ENCODE assay signal across 24 cellular contexts in genomic region chr1:25381041-25381440, GRCh38. TPM values are rescaled to one million over a fixed set of nuclear protein-coding genes. Genes with fewer than 3 reads are reported as not detected.
DNase-seq lines count a peak whose midpoint lies in the region; ATAC-seq, FAIRE-seq and TF ChIP-seq lines count a peak whose summit lies in the region.
"Had no signal": no experiment of that assay in that cellular context is flagged by ENCODE, and none has a peak within 500 bp of the region (broad histone marks: within the 10 kb centered on the region; RNA-seq: fewer than 3 reads in every experiment).

No MANE protein-coding gene starts in this region.

- H3K9ac ChIP-seq in IMR-90 (ENCODE audit: low read depth, low read length): no peak overlapping the region
- H3K9ac ChIP-seq: BLaER1 had no signal

- BruUV-seq in IMR-90 (replicated peaks; lab: Mats Ljungman, UMichigan): no TSS peak

- H4K8ac ChIP-seq in IMR-90 (ENCODE audit: low read depth in 2 of 2, low read length in 2 of 2): no peak overlapping the region

- H3K4me2 ChIP-seq in IMR-90 (ENCODE audit: low read depth, low read length): no peak overlapping the region
- H3K4me2 ChIP-seq: BLaER1 had no signal

- dilution Hi-C loops in IMR-90 (cut with HindIII; ENCODE audit: low sequenced_read_pairs, unreplicated experiment): no loop called here

- no peak overlapping the region for H2BK20ac ChIP-seq in IMR-90 (ENCODE audit: low read depth, low read length)

- no peak for TF ChIP-seq POLR2A in IMR-90 (IDR thresholded peaks at IDR 0.05; ENCODE audit: low read depth, low read length)

- no peak overlapping the region for H3K14ac ChIP-seq in IMR-90 (replicated peaks; ENCODE audit: low read depth, low read length)

- H3K27me3 ChIP-seq in IMR-90 (ENCODE audit: control insufficient read depth, insufficient read depth, low read length) (no peaks in the 10 kb centered on the region), small intestine (ENCODE audit: control insufficient read depth in 2 of 2, insufficient read depth in 2 of 2, low read length in 2 of 2) (no peaks in the 10 kb centered on the region)
- H3K27me3 ChIP-seq: BE2C, BLaER1 had no signal

- H3K4ac ChIP-seq in IMR-90 (ENCODE audit: low read depth, low read length): no peak overlapping the region

- H3K79me1 ChIP-seq in IMR-90 (ENCODE audit: low read depth in 1 of 2, low read length in 2 of 2): no peaks in the 10 kb centered on the region

- no peaks in the 10 kb centered on the region for H4K20me1 ChIP-seq in IMR-90 (ENCODE audit: insufficient read depth, low read length)
- H4K20me1 ChIP-seq: BLaER1 had no signal

- no peak for TF ChIP-seq CTCF in IMR-90 (conservative IDR thresholded peaks at IDR 0.05; ENCODE audit: low read depth, low read length)

- H4K5ac ChIP-seq in IMR-90 (ENCODE audit: low read depth, low read length): no peak overlapping the region

- in situ Hi-C loops in IMR-90 (cut with MboI; ENCODE audit: low sequenced_read_pairs): no loop called here

- H2BK5ac ChIP-seq in IMR-90 (ENCODE audit: low read depth, low read length, poor library complexity, severe bottlenecking): no peak overlapping the region

- H3K36me3 ChIP-seq in IMR-90 (ENCODE audit: control insufficient read depth, insufficient read depth, low read length): no peaks in the 10 kb centered on the region
- H3K36me3 ChIP-seq in small intestine (ENCODE audit: control insufficient read depth in 2 of 2, insufficient read depth in 2 of 2, low read length in 2 of 2): no peaks in the 10 kb centered on the region
- H3K36me3 ChIP-seq: BE2C, BLaER1 had no signal

- H3K56ac ChIP-seq in IMR-90 (ENCODE audit: extremely low read depth, insufficient read depth, low read length): no peak overlapping the region

- ATAC-seq in IMR-90 (ENCODE audit: low read depth): no peak
- ATAC-seq in GM18870 (IDR thresholded peaks at IDR 0.05; ENCODE audit: unreplicated experiment): no peak

- no peaks in the 10 kb centered on the region for H3K9me1 ChIP-seq in IMR-90 (ENCODE audit: insufficient read depth, low read length)

- no peak overlapping the region for H3K23ac ChIP-seq in IMR-90 (ENCODE audit: low read depth, low read length)

- no peaks in the 10 kb centered on the region for H3K9me3 ChIP-seq in IMR-90 (ENCODE audit: control insufficient read depth, insufficient read depth, low read length)
- H3K9me3 ChIP-seq in small intestine (ENCODE audit: control insufficient read depth, low read depth): no peaks in the 10 kb centered on the region
- H3K9me3 ChIP-seq: BE2C, BLaER1 had no signal

- TF ChIP-seq RAD21 in IMR-90 (IDR thresholded peaks at IDR 0.05; ENCODE audit: low read length): no peak

- POLR2A ChIA-PET in IMR-90 (lab: Charles Lee; ENCODE audit: unreplicated experiment): no interaction called here

- intact Hi-C loops in IMR-90 (cut with micrococcal nuclease): no loop called here

- no peak overlapping the region for H2AK9ac ChIP-seq in IMR-90 (replicated peaks; ENCODE audit: low read depth, low read length, poor library complexity)

- no peak overlapping the region for H4K91ac ChIP-seq in IMR-90 (ENCODE audit: insufficient read depth, low read depth, low read length)

- H2BK15ac ChIP-seq in IMR-90 (ENCODE audit: low read depth, low read length): 0 out of 3 replicates have a peak overlapping the region, but pooled peaks have one; percentile 8

- H3K4me1 ChIP-seq in IMR-90 (ENCODE audit: control insufficient read depth, insufficient read depth, low read length): peaks cover 2% of the 10 kb centered on the region; the same call in 1 of the 2 replicates
- H3K4me1 ChIP-seq in small intestine (ENCODE audit: control insufficient read depth in 2 of 2, insufficient read depth in 1 of 2, low read depth in 1 of 2, low read length in 1 of 2): no peaks in the 10 kb centered on the region
- H3K4me1 ChIP-seq: BE2C, BLaER1 had no signal

- H2AFZ ChIP-seq in IMR-90 (replicated peaks; ENCODE audit: low read length, poor library complexity): no peak overlapping the region

- H3K4me3 ChIP-seq in IMR-90 (ENCODE audit: insufficient read depth, low read depth, low read length) (no peak overlapping the region), small intestine (ENCODE audit: low read depth in 1 of 2, low read length in 2 of 2) (no peak overlapping the region)
- H3K4me3 ChIP-seq: BLaER1 had no signal

- no peak for FAIRE-seq in small intestine (lab: Jason Lieb, UNC)
- FAIRE-seq: A204.1, G401.6, GM12891 had no signal

- H2AK5ac ChIP-seq in IMR-90 (ENCODE audit: low read depth, low read length): no peak overlapping the region

- H3K18ac ChIP-seq in IMR-90 (ENCODE audit: low read depth, low read length): no peak overlapping the region

- 73% methylated on average over 2 of the region's 6 CpGs; no CpG with 5 or more reads in 1 of the 2 experiments for WGBS in IMR-90 (ENCODE audit: extremely low coverage in 2 of 2, insufficient read length in 1 of 2), 2 experiments
- WGBS in small intestine, 3 donors: 40 to 64% (median 49%) methylated on average over 6 of the region's 6 CpGs

- CTCF ChIA-PET in IMR-90 (lab: Yijun Ruan, JAX): no interaction called here

- no peak overlapping the region for H2BK120ac ChIP-seq in IMR-90 (ENCODE audit: low read depth, low read length)

- DNase-seq in EH (ENCODE audit: low read depth): peak; percentile 19
- DNase-seq in IMR-90: no peak
- DNase-seq in small intestine: peak; percentile 56
- no peak for DNase-seq in putamen (ENCODE audit: low spot score)
- DNase-seq: 8988T; ACHN; BE2C; C1 segment of cervical spinal cord; CD4-positive, alpha-beta memory T cell; CD4-positive, CD25-positive, alpha-beta regulatory T cell; CD8-positive, alpha-beta memory T cell; COR-L47; DMS 273 treated with DMSO at 0.1 percent for 48 hours; DMS153; DMS53; DMS79; DND-41; GF-D8 had no signal

- no peak overlapping the region for H3K27ac ChIP-seq in IMR-90 (ENCODE audit: insufficient read depth, low read length)
- no peak overlapping the region for H3K27ac ChIP-seq in small intestine (ENCODE audit: low read depth in 1 of 2, low read length in 1 of 2)
- H3K27ac ChIP-seq: BLaER1 had no signal

TF ChIP-seq in IMR-90, 13 proteins besides CTCF, POLR2A, EP300 and RAD21:
- TF ChIP-seq RCOR1 (IDR thresholded peaks at IDR 0.05; ENCODE audit: insufficient replicate concordance, low read length) (no peak), FOS (IDR thresholded peaks at IDR 0.05; ENCODE audit: low read depth, low read length) (no peak), BHLHE40 (IDR thresholded peaks at IDR 0.05; ENCODE audit: low read depth, low read length) (no peak)
- TF ChIP-seq, protein P1, sequence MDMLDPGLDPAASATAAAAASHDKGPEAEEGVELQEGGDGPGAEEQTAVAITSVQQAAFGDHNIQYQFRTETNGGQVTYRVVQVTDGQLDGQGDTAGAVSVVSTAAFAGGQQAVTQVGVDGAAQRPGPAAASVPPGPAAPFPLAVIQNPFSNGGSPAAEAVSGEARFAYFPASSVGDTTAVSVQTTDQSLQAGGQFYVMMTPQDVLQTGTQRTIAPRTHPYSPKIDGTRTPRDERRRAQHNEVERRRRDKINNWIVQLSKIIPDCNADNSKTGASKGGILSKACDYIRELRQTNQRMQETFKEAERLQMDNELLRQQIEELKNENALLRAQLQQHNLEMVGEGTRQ (IDR thresholded peaks at IDR 0.05; ENCODE audit: low read depth, low read length): no peak
TF ChIP-seq in IMR-90: peak in this region for 0.

RNA-seq across cellular contexts. Expression of gene RHCE, which starts 39.6 kb away (rescaled TPM):
- 0.54 and 0.56 TPM in 2 replicates for total RNA-seq in IMR-90 (2012; rRNA removed)
- polyA plus RNA-seq in IMR-90 (2012; rRNA removed): 0.39 and 0.62 TPM in 2 replicates
- polyA plus RNA-seq in IMR-90 (2012; cell fraction: cytosol; rRNA removed): 0.70 and 1.3 TPM in 2 replicates
- 0.49 and 0.58 TPM in 2 replicates for polyA plus RNA-seq in IMR-90 (2012; cell fraction: nucleus; rRNA removed; ENCODE audit: low replicate concordance)
- polyA plus RNA-seq in small intestine: under 1 TPM in 1 of 3 donors, not detected in 2; 0.06 TPM
- total RNA-seq: A673; CD4-positive, alpha-beta memory T cell; CD4-positive, CD25-positive, alpha-beta regulatory T cell had no signal

RNA-seq across cellular contexts. Expression of gene TMEM50A, which starts 42.9 kb away (rescaled TPM):
- total RNA-seq in IMR-90 (2012; rRNA removed): 48.4 and 101 TPM in 2 replicates
- polyA plus RNA-seq in IMR-90 (2012; rRNA removed): 54.6 and 63.9 TPM in 2 replicates
- 23.0 and 27.0 TPM in 2 replicates for polyA plus RNA-seq in IMR-90 (2012; cell fraction: cytosol; rRNA removed)
- 4.7 and 22.7 TPM in 2 replicates for polyA plus RNA-seq in IMR-90 (2012; cell fraction: nucleus; rRNA removed; ENCODE audit: low replicate concordance)
- 10 to 100 TPM; 45.9 to 64.0 (median 63.5) TPM for polyA plus RNA-seq in small intestine

RNA-seq across cellular contexts. Expression of gene MACO1, which starts 49.7 kb away (rescaled TPM):
- total RNA-seq in IMR-90 (2012; rRNA removed): 12.7 and 18.1 TPM in 2 replicates
- polyA plus RNA-seq in IMR-90 (2012; rRNA removed) (6.8 TPM in 2 replicates), small intestine (10 to 100 TPM in 1 of 3 donors, 1 to 10 TPM in 2; 8.1 to 11.2 (median 8.3) TPM)
- polyA plus RNA-seq in IMR-90 (2012; cell fraction: cytosol; rRNA removed): 1.8 and 2.3 TPM in 2 replicates
- 2.2 and 11.3 TPM in 2 replicates for polyA plus RNA-seq in IMR-90 (2012; cell fraction: nucleus; rRNA removed; ENCODE audit: low replicate concordance)

Comparison
In these comparisons a context has a peak if more than half of its experiments do, and no peak if none do; other contexts are left out.
1. DNase-seq: peak in EH (single experiment) and small intestine (single experiment); none in IMR-90 (single experiment) and putamen (single experiment).